10 cellular contexts compared by ENCODE assay signal in the genomic region with DNA sequence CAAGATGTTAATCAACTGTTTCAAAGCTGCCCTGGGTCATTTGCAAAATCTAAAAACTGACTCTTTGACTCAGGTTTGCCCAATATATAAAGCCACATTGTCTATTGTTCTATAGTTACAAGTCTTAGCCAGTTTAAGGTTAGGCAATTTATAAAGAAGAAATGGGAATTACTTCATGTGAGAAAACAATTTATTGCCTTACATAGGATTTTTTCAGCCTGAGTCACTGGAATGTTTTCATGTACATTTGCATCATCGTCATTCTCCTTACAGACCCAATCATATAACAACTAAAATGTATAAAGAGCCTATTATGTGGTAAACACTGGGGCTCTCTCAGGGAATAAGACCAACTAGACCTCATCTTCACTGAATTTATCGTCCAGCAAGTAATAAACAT.
DNase-seq lines count a peak whose midpoint lies in the region; TF ChIP-seq lines count a peak whose summit lies in the region.
"Had no signal": no experiment of that assay in that cellular context is flagged by ENCODE, and none has a peak within 500 bp of the region (broad histone marks: within the 10 kb centered on the region; RNA-seq: fewer than 3 reads in every experiment).

No MANE protein-coding gene starts in this region.

- no peak overlapping the region for H2AFZ ChIP-seq in hepatocyte

- DNase-seq in AG08395 (ENCODE audit: low spot score): peak; percentile 26
- peak; percentile 85 for DNase-seq in HCEC 1CT
- peak; percentile 43 for DNase-seq in amniotic stem cell (lab: John Stamatoyannopoulos, UW)
- peak; percentile 31 for DNase-seq in hepatocyte (ENCODE audit: low spot score)
- DNase-seq in stimulated activated CD8-positive, alpha-beta memory T cell treated with anti-CD3 and anti-CD28 coated beads, Interleukin-4, amount 100 ng/mL, for 48 hours: no peak
- DNase-seq in HuH-7 (ENCODE audit: low spot score): no peak
- no peak for DNase-seq in activated CD4-positive, CD25-positive, alpha-beta regulatory T cell treated with anti-CD3 and anti-CD28 coated beads, Interleukin-2, amount 50 U/mL, for 72 hours
- no peak for DNase-seq in activated naive CD8-positive, alpha-beta T cell treated with anti-CD3 and anti-CD28 coated beads for 36 hours
- DNase-seq: DMS 273 treated with DMSO at 0.1 percent for 48 hours, KG1 had no signal

- H3K4me1 ChIP-seq in hepatocyte (ENCODE audit: insufficient read depth): no peaks in the 10 kb centered on the region

- H3K4me2 ChIP-seq in hepatocyte: no peak overlapping the region

- 72% methylated on average over 2 of the region's 2 CpGs for WGBS in hepatocyte (ENCODE audit: low lambda C conversion rate, missing lambda C conversion rate)

- H3K27ac Mint-ChIP-seq in activated naive CD8-positive, alpha-beta T cell treated with anti-CD3 and anti-CD28 coated beads for 36 hours: no peak overlapping the region

- H3K36me3 ChIP-seq in hepatocyte (replicated peaks; ENCODE audit: insufficient read depth, low read depth): no peaks in the 10 kb centered on the region

- H3K9me3 ChIP-seq in hepatocyte (ENCODE audit: low read depth): no peaks in the 10 kb centered on the region

- no peaks in the 10 kb centered on the region for H3K79me2 ChIP-seq in hepatocyte

- TF ChIP-seq CTCF in hepatocyte (IDR thresholded peaks at IDR 0.05; ENCODE audit: poor library complexity): no peak

- peak overlapping the region; percentile 79 for H3K27ac ChIP-seq in hepatocyte

- no peak overlapping the region for H3K4me3 Mint-ChIP-seq in activated naive CD8-positive, alpha-beta T cell treated with anti-CD3 and anti-CD28 coated beads for 36 hours

- peaks cover 18% of the 10 kb centered on the region for H3K36me3 Mint-ChIP-seq in activated naive CD8-positive, alpha-beta T cell treated with anti-CD3 and anti-CD28 coated beads for 36 hours

- peaks cover 25% of the 10 kb centered on the region for H3K9me3 Mint-ChIP-seq in activated naive CD8-positive, alpha-beta T cell treated with anti-CD3 and anti-CD28 coated beads for 36 hours

- H3K9me2 ChIP-seq in hepatocyte (replicated peaks; ENCODE audit: insufficient read depth): no peaks in the 10 kb centered on the region

- H3K4me3 ChIP-seq in hepatocyte: no peak overlapping the region

- no peaks in the 10 kb centered on the region for H4K20me1 ChIP-seq in hepatocyte (ENCODE audit: insufficient read depth, poor library complexity, severe bottlenecking)

- no peaks in the 10 kb centered on the region for H3K27me3 Mint-ChIP-seq in activated naive CD8-positive, alpha-beta T cell treated with anti-CD3 and anti-CD28 coated beads for 36 hours

- H3K27me3 ChIP-seq in hepatocyte: no peaks in the 10 kb centered on the region

- peaks cover 16% of the 10 kb centered on the region for H3K4me1 Mint-ChIP-seq in activated naive CD8-positive, alpha-beta T cell treated with anti-CD3 and anti-CD28 coated beads for 36 hours

Comparison
In these comparisons a context has a peak if more than half of its experiments do, and no peak if none do; other contexts are left out.
1. DNase-seq: peak in AG08395 (single experiment), HCEC 1CT (single experiment), amniotic stem cell (single experiment) and hepatocyte (single experiment); none in stimulated activated CD8-positive, alpha-beta memory T cell treated with anti-CD3 and anti-CD28 coated beads, Interleukin-4, amount 100 ng/mL, for 48 hours (single experiment), HuH-7 (single experiment), activated CD4-positive, CD25-positive, alpha-beta regulatory T cell treated with anti-CD3 and anti-CD28 coated beads, Interleukin-2, amount 50 U/mL, for 72 hours (single experiment) and activated naive CD8-positive, alpha-beta T cell treated with anti-CD3 and anti-CD28 coated beads for 36 hours (single experiment).